Comparison of ENCODE assay signal across 1 cellular context in the genomic region with DNA sequence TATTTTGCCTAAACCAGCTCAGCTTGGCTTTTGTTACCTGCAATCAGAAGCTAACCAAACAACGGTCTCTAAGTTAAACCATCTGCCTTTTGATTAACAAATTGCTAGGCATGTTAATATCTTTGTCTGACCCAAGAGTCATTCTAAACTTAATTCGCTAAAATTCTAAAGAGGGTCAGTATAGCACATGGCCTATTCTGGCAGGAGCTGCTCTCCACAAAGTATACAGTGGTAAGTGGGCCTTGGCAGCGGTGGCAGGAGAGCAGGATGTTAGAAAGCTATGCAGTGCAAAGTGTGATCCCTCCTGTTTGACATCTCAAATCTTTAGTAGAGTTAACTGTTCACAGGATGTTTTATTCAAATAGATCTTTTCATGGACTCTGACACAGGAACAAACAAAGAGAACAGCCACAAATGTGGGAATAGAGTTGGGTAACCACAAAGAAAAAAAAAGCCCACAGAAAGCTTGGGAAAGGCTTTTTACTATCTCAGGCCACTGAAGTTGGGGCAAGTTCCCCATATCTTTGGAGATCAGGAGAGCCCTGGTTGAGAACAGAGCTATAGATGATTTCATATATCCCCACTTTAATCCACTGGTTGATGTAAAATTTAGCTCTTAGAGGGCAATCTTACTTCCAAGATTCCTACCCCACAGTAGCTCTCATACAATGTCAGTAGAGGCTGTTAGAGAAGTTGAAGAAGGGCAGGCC.
TF ChIP-seq lines count a peak whose summit lies in the region.

No MANE protein-coding gene starts in this region.

TF ChIP-seq in HepG2, 621 proteins besides CTCF, POLR2A, EP300 and RAD21 (continued from another document and continues in another):
- TF ChIP-seq, protein P1, sequence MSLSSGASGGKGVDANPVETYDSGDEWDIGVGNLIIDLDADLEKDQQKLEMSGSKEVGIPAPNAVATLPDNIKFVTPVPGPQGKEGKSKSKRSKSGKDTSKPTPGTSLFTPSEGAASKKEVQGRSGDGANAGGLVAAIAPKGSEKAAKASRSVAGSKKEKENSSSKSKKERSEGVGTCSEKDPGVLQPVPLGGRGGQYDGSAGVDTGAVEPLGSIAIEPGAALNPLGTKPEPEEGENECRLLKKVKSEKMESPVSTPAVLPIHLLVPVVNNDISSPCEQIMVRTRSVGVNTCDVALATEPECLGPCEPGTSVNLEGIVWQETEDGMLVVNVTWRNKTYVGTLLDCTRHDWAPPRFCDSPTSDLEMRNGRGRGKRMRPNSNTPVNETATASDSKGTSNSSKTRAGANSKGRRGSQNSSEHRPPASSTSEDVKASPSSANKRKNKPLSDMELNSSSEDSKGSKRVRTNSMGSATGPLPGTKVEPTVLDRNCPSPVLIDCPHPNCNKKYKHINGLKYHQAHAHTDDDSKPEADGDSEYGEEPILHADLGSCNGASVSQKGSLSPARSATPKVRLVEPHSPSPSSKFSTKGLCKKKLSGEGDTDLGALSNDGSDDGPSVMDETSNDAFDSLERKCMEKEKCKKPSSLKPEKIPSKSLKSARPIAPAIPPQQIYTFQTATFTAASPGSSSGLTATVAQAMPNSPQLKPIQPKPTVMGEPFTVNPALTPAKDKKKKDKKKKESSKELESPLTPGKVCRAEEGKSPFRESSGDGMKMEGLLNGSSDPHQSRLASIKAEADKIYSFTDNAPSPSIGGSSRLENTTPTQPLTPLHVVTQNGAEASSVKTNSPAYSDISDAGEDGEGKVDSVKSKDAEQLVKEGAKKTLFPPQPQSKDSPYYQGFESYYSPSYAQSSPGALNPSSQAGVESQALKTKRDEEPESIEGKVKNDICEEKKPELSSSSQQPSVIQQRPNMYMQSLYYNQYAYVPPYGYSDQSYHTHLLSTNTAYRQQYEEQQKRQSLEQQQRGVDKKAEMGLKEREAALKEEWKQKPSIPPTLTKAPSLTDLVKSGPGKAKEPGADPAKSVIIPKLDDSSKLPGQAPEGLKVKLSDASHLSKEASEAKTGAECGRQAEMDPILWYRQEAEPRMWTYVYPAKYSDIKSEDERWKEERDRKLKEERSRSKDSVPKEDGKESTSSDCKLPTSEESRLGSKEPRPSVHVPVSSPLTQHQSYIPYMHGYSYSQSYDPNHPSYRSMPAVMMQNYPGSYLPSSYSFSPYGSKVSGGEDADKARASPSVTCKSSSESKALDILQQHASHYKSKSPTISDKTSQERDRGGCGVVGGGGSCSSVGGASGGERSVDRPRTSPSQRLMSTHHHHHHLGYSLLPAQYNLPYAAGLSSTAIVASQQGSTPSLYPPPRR (CRISPR knock-in tag; IDR thresholded peaks at IDR 0.05; ENCODE audit: borderline replicate concordance) = peak; percentile 70; the same call in 1 of the 2 replicates
- TF ChIP-seq ISL2 (CRISPR knock-in tag; IDR thresholded peaks at IDR 0.05) (peak; percentile 88), HNRNPH1 (optimal IDR thresholded peaks at IDR 0.05; ENCODE audit: low read depth, low read length) (no peak), ZNF263 (CRISPR knock-in tag; IDR thresholded peaks at IDR 0.05) (no peak; the same call in 1 of the 2 replicates), ZNF563 (CRISPR knock-in tag; IDR thresholded peaks at IDR 0.05) (no peak), ZKSCAN5 (CRISPR knock-in tag; IDR thresholded peaks at IDR 0.05) (no peak), HMG20A (CRISPR knock-in tag; IDR thresholded peaks at IDR 0.05; ENCODE audit: borderline replicate concordance) (peak; percentile 85; the same call in 1 of the 2 replicates), GATAD1 (CRISPR knock-in tag; IDR thresholded peaks at IDR 0.05) (no peak), ZKSCAN8 (CRISPR knock-in tag; IDR thresholded peaks at IDR 0.05; ENCODE audit: borderline replicate concordance) (peak; percentile 99), ZMYM4 (CRISPR knock-in tag; IDR thresholded peaks at IDR 0.05) (peak; percentile 93), NFKB2 (CRISPR knock-in tag; IDR thresholded peaks at IDR 0.05; ENCODE audit: borderline replicate concordance) (no peak), ZNF737 (CRISPR knock-in tag; IDR thresholded peaks at IDR 0.05; ENCODE audit: borderline replicate concordance) (no peak), NR2F2 (IDR thresholded peaks at IDR 0.05; ENCODE audit: borderline replicate concordance, low read depth) (no peak; the same call in 1 of the 2 replicates), BRCA1 (CRISPR knock-in tag; IDR thresholded peaks at IDR 0.05) (no peak), MYNN (CRISPR knock-in tag; IDR thresholded peaks at IDR 0.05; ENCODE audit: low read depth) (no peak), SIN3B (IDR thresholded peaks at IDR 0.05; ENCODE audit: low read length) (0 out of 2 replicates have a peak, but pooled peaks have one; percentile 32), SUZ12 (IDR thresholded peaks at IDR 0.05; ENCODE audit: low read depth, low read length) (no peak), FOXA1 (IDR thresholded peaks at IDR 0.05) (no peak), FOXA1 (CRISPR knock-in tag; IDR thresholded peaks at IDR 0.05) (peak; percentile 81), KLF13 (CRISPR knock-in tag; IDR thresholded peaks at IDR 0.05) (no peak), GATA4 (IDR thresholded peaks at IDR 0.05; ENCODE audit: borderline replicate concordance, low read depth) (no peak), ZNF619 (CRISPR knock-in tag; IDR thresholded peaks at IDR 0.05) (no peak), BHLHE40 (IDR thresholded peaks at IDR 0.05; ENCODE audit: low read length) (peak; percentile 32; the same call in 1 of the 2 replicates), SIN3A (IDR thresholded peaks at IDR 0.05; ENCODE audit: borderline replicate concordance, low read depth, low read length) (peak; percentile 43; the same call in 1 of the 2 replicates), MED1 (CRISPR knock-in tag; IDR thresholded peaks at IDR 0.05) (peak; percentile 87), ZNF572 (CRISPR knock-in tag; IDR thresholded peaks at IDR 0.05) (no peak), ZNF546 (CRISPR knock-in tag; conservative IDR thresholded peaks at IDR 0.05) (no peak), ZNF3 (CRISPR knock-in tag; IDR thresholded peaks at IDR 0.05) (no peak), ZNF83 (CRISPR knock-in tag; IDR thresholded peaks at IDR 0.05; ENCODE audit: borderline replicate concordance) (no peak), DR1 (CRISPR knock-in tag; IDR thresholded peaks at IDR 0.05) (no peak), TSC22D2 (CRISPR knock-in tag; IDR thresholded peaks at IDR 0.05; ENCODE audit: borderline replicate concordance) (no peak), SIX4 (CRISPR knock-in tag; IDR thresholded peaks at IDR 0.05) (peak; percentile 29; the same call in 1 of the 2 replicates), FOXP1 (IDR thresholded peaks at IDR 0.05) (no peak), FOXP1 (CRISPR knock-in tag; IDR thresholded peaks at IDR 0.05) (peak; percentile 70; the same call in 1 of the 2 replicates), ZNF335 (CRISPR knock-in tag; IDR thresholded peaks at IDR 0.05) (no peak), ZNF282 (IDR thresholded peaks at IDR 0.05; ENCODE audit: partially characterized antibody) (no peak), SP1 (IDR thresholded peaks at IDR 0.05) (no peak), SP1 (CRISPR knock-in tag; IDR thresholded peaks at IDR 0.05) (no peak), FOXK2 (IDR thresholded peaks at IDR 0.05) (no peak), TMF1 (CRISPR knock-in tag; IDR thresholded peaks at IDR 0.05; ENCODE audit: low read depth) (no peak), SMYD3 (CRISPR knock-in tag; IDR thresholded peaks at IDR 0.05) (no peak; the same call in none of the 2 replicates), TBX2 (CRISPR knock-in tag; IDR thresholded peaks at IDR 0.05; ENCODE audit: borderline replicate concordance) (peak; percentile 90), NKX3-1 (CRISPR knock-in tag; IDR thresholded peaks at IDR 0.05) (0 out of 2 replicates have a peak, but pooled peaks have one; percentile 42), KDM3A (CRISPR knock-in tag; IDR thresholded peaks at IDR 0.05; ENCODE audit: low read depth) (no peak), HNRNPLL (IDR thresholded peaks at IDR 0.05; ENCODE audit: low read depth, low read length, poor library complexity, severe bottlenecking) (no peak)
- TF ChIP-seq, protein P2, sequence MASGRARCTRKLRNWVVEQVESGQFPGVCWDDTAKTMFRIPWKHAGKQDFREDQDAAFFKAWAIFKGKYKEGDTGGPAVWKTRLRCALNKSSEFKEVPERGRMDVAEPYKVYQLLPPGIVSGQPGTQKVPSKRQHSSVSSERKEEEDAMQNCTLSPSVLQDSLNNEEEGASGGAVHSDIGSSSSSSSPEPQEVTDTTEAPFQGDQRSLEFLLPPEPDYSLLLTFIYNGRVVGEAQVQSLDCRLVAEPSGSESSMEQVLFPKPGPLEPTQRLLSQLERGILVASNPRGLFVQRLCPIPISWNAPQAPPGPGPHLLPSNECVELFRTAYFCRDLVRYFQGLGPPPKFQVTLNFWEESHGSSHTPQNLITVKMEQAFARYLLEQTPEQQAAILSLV (CRISPR knock-in tag; IDR thresholded peaks at IDR 0.05; ENCODE audit: borderline replicate concordance) = no peak
- TF ChIP-seq, protein P3, sequence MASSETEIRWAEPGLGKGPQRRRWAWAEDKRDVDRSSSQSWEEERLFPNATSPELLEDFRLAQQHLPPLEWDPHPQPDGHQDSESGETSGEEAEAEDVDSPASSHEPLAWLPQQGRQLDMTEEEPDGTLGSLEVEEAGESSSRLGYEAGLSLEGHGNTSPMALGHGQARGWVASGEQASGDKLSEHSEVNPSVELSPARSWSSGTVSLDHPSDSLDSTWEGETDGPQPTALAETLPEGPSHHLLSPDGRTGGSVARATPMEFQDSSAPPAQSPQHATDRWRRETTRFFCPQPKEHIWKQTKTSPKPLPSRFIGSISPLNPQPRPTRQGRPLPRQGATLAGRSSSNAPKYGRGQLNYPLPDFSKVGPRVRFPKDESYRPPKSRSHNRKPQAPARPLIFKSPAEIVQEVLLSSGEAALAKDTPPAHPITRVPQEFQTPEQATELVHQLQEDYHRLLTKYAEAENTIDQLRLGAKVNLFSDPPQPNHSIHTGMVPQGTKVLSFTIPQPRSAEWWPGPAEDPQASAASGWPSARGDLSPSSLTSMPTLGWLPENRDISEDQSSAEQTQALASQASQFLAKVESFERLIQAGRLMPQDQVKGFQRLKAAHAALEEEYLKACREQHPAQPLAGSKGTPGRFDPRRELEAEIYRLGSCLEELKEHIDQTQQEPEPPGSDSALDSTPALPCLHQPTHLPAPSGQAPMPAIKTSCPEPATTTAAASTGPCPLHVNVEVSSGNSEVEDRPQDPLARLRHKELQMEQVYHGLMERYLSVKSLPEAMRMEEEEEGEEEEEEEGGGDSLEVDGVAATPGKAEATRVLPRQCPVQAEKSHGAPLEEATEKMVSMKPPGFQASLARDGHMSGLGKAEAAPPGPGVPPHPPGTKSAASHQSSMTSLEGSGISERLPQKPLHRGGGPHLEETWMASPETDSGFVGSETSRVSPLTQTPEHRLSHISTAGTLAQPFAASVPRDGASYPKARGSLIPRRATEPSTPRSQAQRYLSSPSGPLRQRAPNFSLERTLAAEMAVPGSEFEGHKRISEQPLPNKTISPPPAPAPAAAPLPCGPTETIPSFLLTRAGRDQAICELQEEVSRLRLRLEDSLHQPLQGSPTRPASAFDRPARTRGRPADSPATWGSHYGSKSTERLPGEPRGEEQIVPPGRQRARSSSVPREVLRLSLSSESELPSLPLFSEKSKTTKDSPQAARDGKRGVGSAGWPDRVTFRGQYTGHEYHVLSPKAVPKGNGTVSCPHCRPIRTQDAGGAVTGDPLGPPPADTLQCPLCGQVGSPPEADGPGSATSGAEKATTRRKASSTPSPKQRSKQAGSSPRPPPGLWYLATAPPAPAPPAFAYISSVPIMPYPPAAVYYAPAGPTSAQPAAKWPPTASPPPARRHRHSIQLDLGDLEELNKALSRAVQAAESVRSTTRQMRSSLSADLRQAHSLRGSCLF (CRISPR knock-in tag; IDR thresholded peaks at IDR 0.05; ENCODE audit: borderline replicate concordance) = no peak
- TF ChIP-seq, protein P4, sequence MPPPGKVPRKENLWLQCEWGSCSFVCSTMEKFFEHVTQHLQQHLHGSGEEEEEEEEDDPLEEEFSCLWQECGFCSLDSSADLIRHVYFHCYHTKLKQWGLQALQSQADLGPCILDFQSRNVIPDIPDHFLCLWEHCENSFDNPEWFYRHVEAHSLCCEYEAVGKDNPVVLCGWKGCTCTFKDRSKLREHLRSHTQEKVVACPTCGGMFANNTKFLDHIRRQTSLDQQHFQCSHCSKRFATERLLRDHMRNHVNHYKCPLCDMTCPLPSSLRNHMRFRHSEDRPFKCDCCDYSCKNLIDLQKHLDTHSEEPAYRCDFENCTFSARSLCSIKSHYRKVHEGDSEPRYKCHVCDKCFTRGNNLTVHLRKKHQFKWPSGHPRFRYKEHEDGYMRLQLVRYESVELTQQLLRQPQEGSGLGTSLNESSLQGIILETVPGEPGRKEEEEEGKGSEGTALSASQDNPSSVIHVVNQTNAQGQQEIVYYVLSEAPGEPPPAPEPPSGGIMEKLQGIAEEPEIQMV (CRISPR knock-in tag; IDR thresholded peaks at IDR 0.05; ENCODE audit: low read depth) = no peak
- TF ChIP-seq, protein P5, sequence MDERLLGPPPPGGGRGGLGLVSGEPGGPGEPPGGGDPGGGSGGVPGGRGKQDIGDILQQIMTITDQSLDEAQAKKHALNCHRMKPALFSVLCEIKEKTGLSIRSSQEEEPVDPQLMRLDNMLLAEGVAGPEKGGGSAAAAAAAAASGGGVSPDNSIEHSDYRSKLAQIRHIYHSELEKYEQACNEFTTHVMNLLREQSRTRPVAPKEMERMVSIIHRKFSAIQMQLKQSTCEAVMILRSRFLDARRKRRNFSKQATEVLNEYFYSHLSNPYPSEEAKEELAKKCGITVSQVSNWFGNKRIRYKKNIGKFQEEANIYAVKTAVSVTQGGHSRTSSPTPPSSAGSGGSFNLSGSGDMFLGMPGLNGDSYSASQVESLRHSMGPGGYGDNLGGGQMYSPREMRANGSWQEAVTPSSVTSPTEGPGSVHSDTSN (CRISPR knock-in tag; IDR thresholded peaks at IDR 0.05) = no peak
- TF ChIP-seq, protein P6, sequence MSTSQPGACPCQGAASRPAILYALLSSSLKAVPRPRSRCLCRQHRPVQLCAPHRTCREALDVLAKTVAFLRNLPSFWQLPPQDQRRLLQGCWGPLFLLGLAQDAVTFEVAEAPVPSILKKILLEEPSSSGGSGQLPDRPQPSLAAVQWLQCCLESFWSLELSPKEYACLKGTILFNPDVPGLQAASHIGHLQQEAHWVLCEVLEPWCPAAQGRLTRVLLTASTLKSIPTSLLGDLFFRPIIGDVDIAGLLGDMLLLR (CRISPR knock-in tag; IDR thresholded peaks at IDR 0.05) = no peak
- TF ChIP-seq, protein P7, sequence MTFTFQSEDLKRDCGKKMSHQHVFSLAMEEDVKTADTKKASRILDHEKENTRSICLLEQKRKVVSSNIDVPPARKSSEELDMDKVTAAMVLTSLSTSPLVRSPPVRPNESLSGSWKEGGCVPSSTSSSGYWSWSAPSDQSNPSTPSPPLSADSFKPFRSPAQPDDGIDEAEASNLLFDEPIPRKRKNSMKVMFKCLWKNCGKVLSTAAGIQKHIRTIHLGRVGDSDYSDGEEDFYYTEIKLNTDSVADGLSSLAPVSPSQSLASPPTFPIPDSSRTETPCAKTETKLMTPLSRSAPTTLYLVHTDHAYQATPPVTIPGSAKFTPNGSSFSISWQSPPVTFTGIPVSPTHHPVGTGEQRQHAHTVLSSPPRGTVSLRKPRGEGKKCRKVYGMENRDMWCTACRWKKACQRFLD (CRISPR knock-in tag; IDR thresholded peaks at IDR 0.05; ENCODE audit: borderline replicate concordance) = no peak
- TF ChIP-seq, protein P8, sequence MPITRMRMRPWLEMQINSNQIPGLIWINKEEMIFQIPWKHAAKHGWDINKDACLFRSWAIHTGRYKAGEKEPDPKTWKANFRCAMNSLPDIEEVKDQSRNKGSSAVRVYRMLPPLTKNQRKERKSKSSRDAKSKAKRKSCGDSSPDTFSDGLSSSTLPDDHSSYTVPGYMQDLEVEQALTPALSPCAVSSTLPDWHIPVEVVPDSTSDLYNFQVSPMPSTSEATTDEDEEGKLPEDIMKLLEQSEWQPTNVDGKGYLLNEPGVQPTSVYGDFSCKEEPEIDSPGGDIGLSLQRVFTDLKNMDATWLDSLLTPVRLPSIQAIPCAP (CRISPR knock-in tag; IDR thresholded peaks at IDR 0.05; ENCODE audit: low read depth) = no peak
